ENCODE assay signal across 8 cellular contexts in genomic region chr11:126211236-126212088, GRCh38. TPM values are rescaled to one million over a fixed set of nuclear protein-coding genes. Genes with fewer than 3 reads are reported as not detected.
A peak's percentile ranks its signal among the peaks of the same experiment; 100 is the strongest.
DNase-seq lines count a peak whose midpoint lies in the region; ATAC-seq and TF ChIP-seq lines count a peak whose summit lies in the region.

FAM118B (plus strand) TSS chr11:126211782; CDS start chr11:126235002, 23,220 bp downstream.
RPUSD4 (minus strand) TSS chr11:126211650; CDS start chr11:126211638, 12 bp downstream.

- no peaks in the 10 kb centered on the region for H4K20me1 ChIP-seq in KMS-11 (ENCODE audit: insufficient read depth)

- peaks cover 41% of the 10 kb centered on the region for H3K4me1 Mint-ChIP-seq in activated T-cell treated with anti-CD3 and anti-CD28 coated beads, Interleukin-2, amount 50 U/mL, for 4 hours (ENCODE audit: low read depth)

- TF ChIP-seq CTCF in KMS-11 (conservative IDR thresholded peaks at IDR 0.05; ENCODE audit: low read depth, low read length) (no peak), Panc1 (IDR thresholded peaks at IDR 0.05) (no peak)

- in situ Hi-C loops in Panc1 (cut with HindIII; ENCODE audit: low pct_unique_long_range_greater_than_20kb, low sequenced_read_pairs), result loop anchor here (25.0 kb wide), 1 partner anchor 274 kb away; the partner anchor contains the start of gene VSIG10L2

- H3K36me3 Mint-ChIP-seq in activated T-cell treated with anti-CD3 and anti-CD28 coated beads, Interleukin-2, amount 50 U/mL, for 4 hours (ENCODE audit: insufficient read depth), result peaks cover 25% of the 10 kb centered on the region

- peak; percentile 97 for ATAC-seq in GM21786 (IDR thresholded peaks at IDR 0.05; ENCODE audit: unreplicated experiment)
- ATAC-seq in Panc1, result peak; percentile 98
- ATAC-seq in activated T-cell treated with anti-CD3 and anti-CD28 coated beads, Interleukin-2, amount 50 U/mL, for 4 hours, result peak; percentile 92 to 93
- ATAC-seq in esophagus mucosa, result peak; percentile 100

- no peaks in the 10 kb centered on the region; the same call in 1 of the 2 replicates for H3K36me3 ChIP-seq in KMS-11 (ENCODE audit: insufficient read depth)
- peaks cover 22% of the 10 kb centered on the region for H3K36me3 ChIP-seq in Panc1 (ENCODE audit: control insufficient read depth, insufficient read depth, low read length)
- peaks cover 9 to 22% of the 10 kb centered on the region in 2 donors for H3K36me3 ChIP-seq in muscle layer of duodenum (ENCODE audit: control insufficient read depth in 1 of 2, insufficient read depth in 2 of 2, low read length in 2 of 2)

- no TSS peak for BruUV-seq in Panc1 (replicated peaks; lab: Mats Ljungman, UMichigan)

- H3K9me3 Mint-ChIP-seq in activated T-cell treated with anti-CD3 and anti-CD28 coated beads, Interleukin-2, amount 50 U/mL, for 4 hours, result no peaks in the 10 kb centered on the region

- H3K9me3 ChIP-seq in Panc1 (ENCODE audit: control insufficient read depth, insufficient read depth, low read depth, low read length) (no peaks in the 10 kb centered on the region), muscle layer of duodenum (ENCODE audit: control insufficient read depth in 1 of 2, low read length in 2 of 2) (no peaks in the 10 kb centered on the region)

- CTCF ChIA-PET in Panc1 (lab: Charles Lee), result no interaction called here

- no peak within 1 kb of the TSS for H3K4me3 ChIP-seq in KMS-11 (IDR thresholded peaks at IDR 0.05; ENCODE audit: insufficient read depth, low read depth, low read length)
- H3K4me3 ChIP-seq in Panc1 (ENCODE audit: low read depth in 2 of 2, low read length in 2 of 2), result peak within 1 kb of the TSS; percentile 87 to 99
- peak within 1 kb of the TSS; percentile 97 to 99 for H3K4me3 ChIP-seq in muscle layer of duodenum (ENCODE audit: low read depth in 1 of 2, low read length in 2 of 2)

- no peaks in the 10 kb centered on the region for H3K27me3 Mint-ChIP-seq in activated T-cell treated with anti-CD3 and anti-CD28 coated beads, Interleukin-2, amount 50 U/mL, for 4 hours (ENCODE audit: low read depth)

- peak within 1 kb of the TSS; percentile 95 for H3K4me2 ChIP-seq in KMS-11

- no peaks in the 10 kb centered on the region for H3K27me3 ChIP-seq in KMS-11 (ENCODE audit: insufficient read depth, low read depth)
- H3K27me3 ChIP-seq in Panc1 (ENCODE audit: control insufficient read depth, insufficient read depth, low read length), result no peaks in the 10 kb centered on the region
- H3K27me3 ChIP-seq in muscle layer of duodenum (ENCODE audit: low read depth, low read length), result no peaks in the 10 kb centered on the region

- intact Hi-C loops in Panc1 (cut with micrococcal nuclease; ENCODE audit: unreplicated experiment), result no loop called here

- peak within 1 kb of the TSS; percentile 39; the same call in 1 of the 2 replicates for H3K9ac ChIP-seq in KMS-11

- H2AFZ ChIP-seq in KMS-11 (ENCODE audit: low read depth), result peak within 1 kb of the TSS; percentile 18; the same call in 1 of the 2 replicates

- DNase-seq in DMS79 treated with DMSO at 0.1 percent for 48 hours (lab: John Stamatoyannopoulos, UW) (peak; percentile 97), Panc1 (ENCODE audit: low read depth, low spot score) (peak; percentile 69)
- DNase-seq in activated T-cell treated with anti-CD3 and anti-CD28 coated beads, Interleukin-2, amount 50 U/mL, for 4 hours, result peak; percentile 99
- DNase-seq in stimulated activated CD8-positive, alpha-beta memory T cell treated with anti-CD3 and anti-CD28 coated beads, Interleukin-7, amount 100 ng/mL, for 24 hours (ENCODE audit: low read depth), result peak; percentile 99

- peaks cover 32% of the 10 kb centered on the region for H3K79me2 ChIP-seq in KMS-11 (ENCODE audit: insufficient read depth, low read depth)

- peak within 1 kb of the TSS; percentile 17; the same call in 1 of the 2 replicates for H3K27ac ChIP-seq in KMS-11
- H3K27ac ChIP-seq in Panc1 (ENCODE audit: low read length), result peak within 1 kb of the TSS; percentile 90
- peak within 1 kb of the TSS; percentile 76 for H3K27ac ChIP-seq in muscle layer of duodenum (ENCODE audit: low read length)

- POLR2A ChIA-PET in Panc1 (lab: Charles Lee), result interaction anchor here (0.6 to 0.8 kb wide), 2 partner anchors 10 to 11 kb away, joined by 3 read pairs; no protein-coding TSS in a partner anchor

- H3K4me1 ChIP-seq in KMS-11 (ENCODE audit: low read depth, poor library complexity, severe bottlenecking), result peaks cover 42% of the 10 kb centered on the region
- peaks cover 26% of the 10 kb centered on the region for H3K4me1 ChIP-seq in Panc1 (ENCODE audit: control insufficient read depth, insufficient read depth, low read length)
- H3K4me1 ChIP-seq in muscle layer of duodenum (ENCODE audit: control insufficient read depth in 1 of 2, insufficient read depth in 2 of 2, low read length in 2 of 2), result peaks cover 9 to 21% of the 10 kb centered on the region in 2 donors

- H3K4me3 Mint-ChIP-seq in activated T-cell treated with anti-CD3 and anti-CD28 coated beads, Interleukin-2, amount 50 U/mL, for 4 hours, result peak within 1 kb of the TSS; percentile 98

RNA-seq across cellular contexts. Expression of gene FAM118B, which starts in this region (rescaled TPM):
- total RNA-seq in Panc1 (2021; ENCODE audit: unreplicated experiment), result 41.6 TPM
- 29.4 TPM for polyA plus RNA-seq in Panc1 (2012; ENCODE audit: insufficient read length)
- total RNA-seq in activated T-cell treated with anti-CD3 and anti-CD28 coated beads, Interleukin-2, amount 50 U/mL, for 4 hours, result 10 to 100 TPM; 15.9 to 18.6 (median 17.0) TPM
- 6.6 TPM for total RNA-seq in esophagus mucosa

RNA-seq across cellular contexts. Expression of gene RPUSD4, which starts in this region (rescaled TPM):
- 52.3 TPM for total RNA-seq in Panc1 (2021; ENCODE audit: unreplicated experiment)
- polyA plus RNA-seq in Panc1 (2012; ENCODE audit: insufficient read length), result 50.2 TPM
- 10 to 100 TPM; 51.0 to 52.0 (median 51.4) TPM for total RNA-seq in activated T-cell treated with anti-CD3 and anti-CD28 coated beads, Interleukin-2, amount 50 U/mL, for 4 hours
- total RNA-seq in esophagus mucosa, result 18.3 TPM

Comparison
In these comparisons a context has a peak if more than half of its experiments do, and no peak if none do; other contexts are left out.
1. H3K27ac ChIP-seq: peak in every context shown above with its lines; median percentile 90 in Panc1; 76 in muscle layer of duodenum; 17 in KMS-11.